18 cellular contexts compared by ENCODE assay signal in genomic region chr15:99118801-99119546, GRCh38.
"Had no signal": no experiment of that assay in that cellular context is flagged by ENCODE, and none has a peak within 500 bp of the region (broad histone marks: within the 10 kb centered on the region; RNA-seq: fewer than 3 reads in every experiment).

No MANE protein-coding gene starts in this region.

- H3K27me3 Mint-ChIP-seq: activated naive CD8-positive, alpha-beta T cell had no signal

- H3K36me3 ChIP-seq: esophagus squamous epithelium, ovary had no signal

- H3K9me3 ChIP-seq: esophagus squamous epithelium, ovary, upper lobe of left lung had no signal

- H3K27me3 ChIP-seq: esophagus squamous epithelium, foreskin keratinocyte, hepatocyte, ovary, upper lobe of left lung had no signal

- H3K27ac Mint-ChIP-seq: activated CD4-positive, alpha-beta memory T cell treated with anti-CD3 and anti-CD28 coated beads for 36 hours; activated naive CD8-positive, alpha-beta T cell; brain; memory B cell had no signal

- H3K36me3 Mint-ChIP-seq: activated CD4-positive, alpha-beta memory T cell treated with anti-CD3 and anti-CD28 coated beads for 36 hours; memory B cell had no signal

- H3K9me3 Mint-ChIP-seq: activated CD4-positive, alpha-beta memory T cell treated with anti-CD3 and anti-CD28 coated beads for 36 hours; brain; memory B cell; neural crest cell; stimulated activated effector memory CD8-positive, alpha-beta T cell treated with anti-CD3 and anti-CD28 coated beads, Interleukin-12 subunit alpha, Interleukin-12 subunit beta, amount 100 ng/mL, for 72 hours had no signal

- ATAC-seq: foreskin keratinocyte; left colon; stimulated activated effector memory CD8-positive, alpha-beta T cell treated with anti-CD3 and anti-CD28 coated beads, Interleukin-12 subunit alpha, Interleukin-12 subunit beta, amount 100 ng/mL, for 72 hours had no signal

- H3K4me1 Mint-ChIP-seq: memory B cell; stimulated activated effector memory CD8-positive, alpha-beta T cell treated with anti-CD3 and anti-CD28 coated beads, Interleukin-12 subunit alpha, Interleukin-12 subunit beta, amount 100 ng/mL, for 72 hours had no signal

- H3K4me3 ChIP-seq: esophagus squamous epithelium, hepatocyte, ovary, upper lobe of left lung had no signal

- DNase-seq: activated CD4-positive, alpha-beta memory T cell treated with anti-CD3 and anti-CD28 coated beads for 36 hours; activated CD4-positive, alpha-beta T cell treated with anti-CD3 and anti-CD28 coated beads for 1 hour; activated gamma-delta T cell; activated T-cell treated with anti-CD3 and anti-CD28 coated beads, Interleukin-2, amount 50 U/mL, for 48 hours; amygdala; esophagus squamous epithelium; foreskin keratinocyte; left colon; ovary; retina; T1000; upper lobe of left lung had no signal

- H3K27ac ChIP-seq: foreskin keratinocyte, hepatocyte, ovary, upper lobe of left lung had no signal

- H3K4me3 Mint-ChIP-seq: activated CD4-positive, alpha-beta memory T cell treated with anti-CD3 and anti-CD28 coated beads for 36 hours; activated naive CD8-positive, alpha-beta T cell; brain; memory B cell; neural crest cell; stimulated activated effector memory CD8-positive, alpha-beta T cell treated with anti-CD3 and anti-CD28 coated beads, Interleukin-12 subunit alpha, Interleukin-12 subunit beta, amount 100 ng/mL, for 72 hours had no signal
